Comparison of ENCODE assay signal across 15 cellular contexts in the genomic region with DNA sequence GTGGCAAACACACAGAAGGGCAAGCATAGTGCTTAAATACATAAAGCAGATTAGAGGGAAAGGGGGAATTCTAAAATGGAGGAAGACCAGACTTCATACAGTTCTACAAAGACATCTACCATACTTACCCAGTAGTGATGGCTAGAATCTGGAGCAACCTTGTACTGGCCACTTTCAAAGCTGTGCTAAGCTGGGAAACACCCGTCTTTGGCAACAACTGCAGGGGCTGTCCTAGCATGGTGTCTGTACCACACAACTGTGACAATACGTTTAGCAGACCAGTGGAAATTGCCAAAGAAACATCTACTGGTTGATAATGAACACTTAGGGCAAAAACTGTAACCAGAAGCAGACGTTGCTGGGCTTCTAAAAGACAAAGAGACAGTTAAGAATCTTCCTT.
"Had no signal": no experiment of that assay in that cellular context is flagged by ENCODE, and none has a peak within 500 bp of the region (broad histone marks: within the 10 kb centered on the region; RNA-seq: fewer than 3 reads in every experiment).

No MANE protein-coding gene starts in this region.

- H3K4me3 Mint-ChIP-seq: endodermal cell, natural killer cell, neural crest cell had no signal

- H3K27ac Mint-ChIP-seq: endodermal cell had no signal

- H2AFZ ChIP-seq: hepatocyte had no signal

- H3K79me2 ChIP-seq: hepatocyte had no signal

- H3K4me1 ChIP-seq: foreskin keratinocyte had no signal

- H3K27ac ChIP-seq: coronary artery, foreskin keratinocyte, hepatocyte had no signal

- H3K4me2 ChIP-seq: hepatocyte had no signal

- H3K27me3 ChIP-seq: foreskin keratinocyte, hepatocyte had no signal

- DNase-seq: effector CD4-positive, alpha-beta T cell; endodermal cell; erythroblast; foreskin keratinocyte; mucosa of descending colon; natural killer cell; posterior cingulate gyrus; small intestine; stimulated activated CD4-positive, alpha-beta T cell treated with anti-CD3 and anti-CD28 coated beads, Interleukin-12 subunit alpha, Interleukin-12 subunit beta, amount 100 ng/mL, for 4 hours; stimulated activated naive CD4-positive, alpha-beta T cell treated with Interleukin-2 at 50 U/mL for 16 hours; trophoblast cell had no signal

- H3K9me3 ChIP-seq: mucosa of descending colon had no signal

- ATAC-seq: foreskin keratinocyte, mucosa of descending colon, natural killer cell had no signal

- H3K4me1 Mint-ChIP-seq: endodermal cell, natural killer cell, neural crest cell had no signal

- H3K9me3 Mint-ChIP-seq: endodermal cell, natural killer cell, neural crest cell had no signal

- FAIRE-seq: endothelial cell of umbilical vein, small intestine had no signal

- H3K4me3 ChIP-seq: coronary artery, hepatocyte, mucosa of descending colon had no signal
